29 cellular contexts compared by ENCODE assay signal in the genomic region with DNA sequence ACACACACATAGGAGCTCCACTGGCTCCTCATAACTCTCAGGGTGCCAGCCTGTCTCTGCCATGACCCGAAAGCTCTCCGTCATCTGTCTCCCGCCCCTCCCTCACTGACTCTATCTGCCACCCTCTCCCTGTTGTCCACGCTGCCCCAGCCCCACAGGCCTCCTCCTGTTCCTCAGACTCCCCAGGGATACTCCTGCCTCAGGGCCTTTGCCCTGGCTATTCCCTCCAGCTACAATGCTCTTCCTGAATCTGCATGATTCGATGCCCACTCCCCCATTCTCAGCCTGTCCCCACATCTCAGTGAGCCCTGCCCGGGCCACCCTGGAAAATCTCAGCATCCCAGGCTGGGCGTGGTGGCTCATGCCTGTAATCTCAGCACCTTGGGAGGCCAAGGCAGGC.
"Had no signal": no experiment of that assay in that cellular context is flagged by ENCODE, and none has a peak within 500 bp of the region (broad histone marks: within the 10 kb centered on the region; RNA-seq: fewer than 3 reads in every experiment).

No MANE protein-coding gene starts in this region.

- H3K4me3 ChIP-seq: adrenal gland, breast epithelium, cardiac muscle cell, colonic mucosa had no signal

- H3K4me1 ChIP-seq: breast epithelium, colonic mucosa had no signal

- ATAC-seq: activated naive CD8-positive, alpha-beta T cell treated with anti-CD3 and anti-CD28 coated beads, Interleukin-2, amount 50 U/mL, for 24 hours; activated T-cell treated with anti-CD3 and anti-CD28 coated beads, Interleukin-2, amount 50 U/mL, for 72 hours; WTC11 had no signal

- H3K36me3 ChIP-seq: adrenal gland, breast epithelium, cardiac muscle cell, colonic mucosa had no signal

- H3K36me3 Mint-ChIP-seq: activated naive CD4-positive, alpha-beta T cell treated with anti-CD3 and anti-CD28 coated beads, Interleukin-2, amount 50 U/mL, for 24 hours; activated naive CD8-positive, alpha-beta T cell treated with anti-CD3 and anti-CD28 coated beads for 36 hours; brain; WTC11 had no signal

- H3K27ac Mint-ChIP-seq: activated CD4-positive, alpha-beta memory T cell treated with anti-CD3 and anti-CD28 coated beads, Interleukin-2, amount 10 ng/mL, durations not matched to agents 7 days and 5 days; activated CD4-positive, alpha-beta T cell treated with anti-CD3 and anti-CD28 coated beads, Interleukin-2, amount 10 ng/mL, durations not matched to agents 7 days and 5 days; activated naive CD4-positive, alpha-beta T cell treated with anti-CD3 and anti-CD28 coated beads for 36 hours; activated naive CD4-positive, alpha-beta T cell treated with anti-CD3 and anti-CD28 coated beads, Interleukin-2, amount 50 U/mL, for 24 hours; activated naive CD8-positive, alpha-beta T cell treated with anti-CD3 and anti-CD28 coated beads for 36 hours; activated naive CD8-positive, alpha-beta T cell treated with anti-CD3 and anti-CD28 coated beads, Interleukin-2, amount 50 U/mL, for 24 hours; activated T-cell treated with anti-CD3 and anti-CD28 coated beads, Interleukin-2, amount 50 U/mL, for 24 hours; activated T-cell treated with anti-CD3 and anti-CD28 coated beads, Interleukin-2, amount 50 U/mL, for 72 hours; brain; WTC11 had no signal

- H3K27ac ChIP-seq: breast epithelium, cardiac muscle cell, colonic mucosa, epithelial cell of prostate, VCaP had no signal

- H3K9me3 ChIP-seq: adrenal gland, breast epithelium, colonic mucosa had no signal

- H3K4me1 Mint-ChIP-seq: activated CD4-positive, alpha-beta memory T cell treated with anti-CD3 and anti-CD28 coated beads, Interleukin-2, amount 10 ng/mL, durations not matched to agents 7 days and 5 days; activated CD4-positive, alpha-beta T cell treated with anti-CD3 and anti-CD28 coated beads, Interleukin-2, amount 10 ng/mL, durations not matched to agents 7 days and 5 days; activated naive CD4-positive, alpha-beta T cell treated with anti-CD3 and anti-CD28 coated beads, Interleukin-2, amount 50 U/mL, for 24 hours; activated naive CD8-positive, alpha-beta T cell treated with anti-CD3 and anti-CD28 coated beads for 36 hours; activated naive CD8-positive, alpha-beta T cell treated with anti-CD3 and anti-CD28 coated beads, Interleukin-2, amount 50 U/mL, for 24 hours had no signal

- H3K4me3 Mint-ChIP-seq: activated CD4-positive, alpha-beta memory T cell treated with anti-CD3 and anti-CD28 coated beads, Interleukin-2, amount 10 ng/mL, durations not matched to agents 7 days and 5 days; activated CD4-positive, alpha-beta T cell treated with anti-CD3 and anti-CD28 coated beads, Interleukin-2, amount 10 ng/mL, durations not matched to agents 7 days and 5 days; activated naive CD4-positive, alpha-beta T cell treated with anti-CD3 and anti-CD28 coated beads for 36 hours; activated naive CD4-positive, alpha-beta T cell treated with anti-CD3 and anti-CD28 coated beads, Interleukin-2, amount 50 U/mL, for 24 hours; activated naive CD8-positive, alpha-beta T cell treated with anti-CD3 and anti-CD28 coated beads for 36 hours; activated naive CD8-positive, alpha-beta T cell treated with anti-CD3 and anti-CD28 coated beads, Interleukin-2, amount 50 U/mL, for 24 hours; activated T-cell treated with anti-CD3 and anti-CD28 coated beads, Interleukin-2, amount 50 U/mL, for 24 hours; activated T-cell treated with anti-CD3 and anti-CD28 coated beads, Interleukin-2, amount 50 U/mL, for 72 hours; brain; WTC11 had no signal

- DNase-seq: activated CD4-positive, alpha-beta memory T cell treated with anti-CD3 and anti-CD28 coated beads, Interleukin-2, amount 10 ng/mL, durations not matched to agents 7 days and 5 days; activated CD4-positive, alpha-beta T cell treated with anti-CD3 and anti-CD28 coated beads for 1 hour; activated CD4-positive, alpha-beta T cell treated with anti-CD3 and anti-CD28 coated beads for 4 hours; activated CD4-positive, alpha-beta T cell treated with anti-CD3 and anti-CD28 coated beads, Interleukin-2, amount 10 ng/mL, durations not matched to agents 7 days and 5 days; activated CD4-positive, alpha-beta T cell treated with anti-CD3 and anti-CD28 coated beads, Interleukin-2, amount 50 U/mL, for 4 hours; activated CD8-positive, alpha-beta memory T cell treated with anti-CD3 and anti-CD28 coated beads, Interleukin-2, amount 50 U/mL, for 48 hours; activated naive CD4-positive, alpha-beta T cell treated with anti-CD3 and anti-CD28 coated beads for 36 hours; activated naive CD8-positive, alpha-beta T cell treated with anti-CD3 and anti-CD28 coated beads for 36 hours; activated naive CD8-positive, alpha-beta T cell treated with anti-CD3 and anti-CD28 coated beads, Interleukin-2, amount 50 U/mL, for 24 hours; activated T-cell treated with anti-CD3 and anti-CD28 coated beads for 4 hours; activated T-cell treated with anti-CD3 and anti-CD28 coated beads, Interleukin-2, amount 50 U/mL, for 24 hours; activated T-cell treated with anti-CD3 and anti-CD28 coated beads, Interleukin-2, amount 50 U/mL, for 72 hours; adrenal gland; amygdala; aorta; central memory CD4-positive, alpha-beta T cell; cerebellar nuclear complex; colonic mucosa; effector CD8-positive, alpha-beta T cell; foreskin fibroblast; head of caudate nucleus; T-helper 2 cell had no signal

- H3K27me3 ChIP-seq: adrenal gland, breast epithelium, cardiac muscle cell, colonic mucosa had no signal

- H3K9me3 Mint-ChIP-seq: activated CD4-positive, alpha-beta memory T cell treated with anti-CD3 and anti-CD28 coated beads, Interleukin-2, amount 10 ng/mL, durations not matched to agents 7 days and 5 days; activated CD4-positive, alpha-beta T cell treated with anti-CD3 and anti-CD28 coated beads, Interleukin-2, amount 10 ng/mL, durations not matched to agents 7 days and 5 days; activated naive CD4-positive, alpha-beta T cell treated with anti-CD3 and anti-CD28 coated beads for 36 hours; activated naive CD4-positive, alpha-beta T cell treated with anti-CD3 and anti-CD28 coated beads, Interleukin-2, amount 50 U/mL, for 24 hours; activated naive CD8-positive, alpha-beta T cell treated with anti-CD3 and anti-CD28 coated beads for 36 hours; activated naive CD8-positive, alpha-beta T cell treated with anti-CD3 and anti-CD28 coated beads, Interleukin-2, amount 50 U/mL, for 24 hours; activated T-cell treated with anti-CD3 and anti-CD28 coated beads, Interleukin-2, amount 50 U/mL, for 24 hours; activated T-cell treated with anti-CD3 and anti-CD28 coated beads, Interleukin-2, amount 50 U/mL, for 72 hours; brain; WTC11 had no signal
